8 cellular contexts compared by ENCODE assay signal in the genomic region with DNA sequence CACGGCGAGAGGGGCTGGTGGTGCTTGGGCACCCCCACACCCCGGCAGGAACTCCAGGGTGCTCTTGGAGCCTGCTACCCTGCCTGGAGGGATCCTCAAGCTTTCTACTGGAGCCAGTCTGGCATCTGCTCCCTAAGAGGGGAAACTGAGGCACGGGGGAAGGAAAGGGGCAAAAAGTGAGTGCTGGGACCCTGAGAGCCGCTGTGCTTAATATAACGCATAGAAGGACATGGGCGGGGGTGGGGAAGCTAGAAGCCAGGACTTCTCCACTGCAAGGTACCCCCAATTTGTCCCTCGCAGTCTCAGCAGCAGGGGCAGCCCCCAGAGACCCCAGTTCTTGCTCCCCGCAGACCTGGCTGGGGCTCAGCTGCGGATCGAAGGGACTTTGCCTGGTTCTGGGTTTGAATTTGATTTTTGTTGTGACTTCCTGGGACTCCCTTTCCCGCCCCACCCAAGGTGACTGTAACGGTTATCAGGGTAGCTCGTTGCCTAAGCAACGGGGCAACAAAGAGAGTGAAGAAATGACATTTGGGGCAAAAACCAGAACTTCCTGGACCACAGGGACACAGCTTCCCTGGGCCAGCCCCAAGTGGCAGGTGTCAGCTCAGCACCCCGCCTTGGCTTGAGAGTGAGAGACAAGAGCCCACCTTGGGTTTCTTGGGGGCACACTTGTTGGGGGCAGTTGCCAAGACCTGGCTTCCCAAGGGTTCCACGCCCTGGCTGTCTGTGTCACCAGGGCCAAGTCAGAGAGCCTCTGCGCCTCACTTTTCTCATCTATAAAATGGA. TPM values are rescaled to one million over a fixed set of nuclear protein-coding genes. Genes with fewer than 3 reads are reported as not detected.
DNase-seq lines count a peak whose midpoint lies in the region; ATAC-seq and TF ChIP-seq lines count a peak whose summit lies in the region.

No MANE protein-coding gene starts in this region.

- no peaks in the 10 kb centered on the region for H3K27me3 ChIP-seq in thyroid gland

- H3K4me1 ChIP-seq in mucosa of descending colon (ENCODE audit: low read depth) (peaks cover 26% of the 10 kb centered on the region), thyroid gland (peaks cover 18 to 33% of the 10 kb centered on the region in 2 donors)

- H3K36me3 ChIP-seq in mucosa of descending colon (ENCODE audit: low read depth) = no peaks in the 10 kb centered on the region
- no peaks in the 10 kb centered on the region for H3K36me3 ChIP-seq in thyroid gland

- H3K9me3 ChIP-seq in mucosa of descending colon (no peaks in the 10 kb centered on the region), thyroid gland (no peaks in the 10 kb centered on the region)

- DNase-seq in A172 (ENCODE audit: low spot score) (peak; percentile 54), mucosa of descending colon (peak; percentile 72 to 78 (median 78)), thyroid gland (no peak), NCI-H2081 (lab: John Stamatoyannopoulos, UW) (no peak), SK-N-DZ (ENCODE audit: low spot score) (no peak)

- ATAC-seq in HG03175 (IDR thresholded peaks at IDR 0.05; ENCODE audit: unreplicated experiment) (peak; percentile 28), mucosa of descending colon (peak; percentile 70)

- H3K27ac ChIP-seq in cingulate gyrus (ENCODE audit: low read depth, low read length) (peak overlapping the region; percentile 60), thyroid gland (peak overlapping the region; percentile 81 to 88 (median 82))

- intact Hi-C loops in mucosa of descending colon (cut with DNase I, micrococcal nuclease) = no loop called here
- intact Hi-C loops in thyroid gland (cut with DNase I) = no loop called here

- H3K4me3 ChIP-seq in WI38 (ENCODE audit: low read depth, low read length) (peak overlapping the region; percentile 67), mucosa of descending colon (peak overlapping the region; percentile 70), thyroid gland (replicated peaks in 1 of 3) (peak overlapping the region; percentile 5 to 62 (median 51))

- TF ChIP-seq POLR2A in thyroid gland (IDR thresholded peaks at IDR 0.05) = no peak

- no peak for TF ChIP-seq CTCF in WI38 (IDR thresholded peaks at IDR 0.05; ENCODE audit: low read depth, low read length)
- no peak for TF ChIP-seq CTCF in mucosa of descending colon (IDR thresholded peaks at IDR 0.05)
- no peak for TF ChIP-seq CTCF in thyroid gland (IDR thresholded peaks at IDR 0.05)

- WGBS in thyroid gland, 2 donors = 14 to 34% methylated on average over 14 to 18 of the region's 18 CpGs

RNA-seq across cellular contexts. Expression of gene ADGRE5, which starts 0.6 kb away (rescaled TPM):
- total RNA-seq in A172 (2014; rRNA removed; shearing (Covaris generic)) = 72.8 and 74.8 TPM in 2 replicates
- total RNA-seq in mucosa of descending colon = 100 to 1,000 TPM in 2 of 3 donors, 10 to 100 TPM in 1; 92.7 to 130 (median 127) TPM
- 10 to 100 TPM; 35.7 to 63.4 (median 37.8) TPM for total RNA-seq in thyroid gland
- not detected in 2 replicates for polyA plus RNA-seq in SK-N-DZ (2014; cell fraction: cytosol; rRNA removed)
- 0.24 and 0.45 TPM in 2 replicates for polyA plus RNA-seq in SK-N-DZ (2014; cell fraction: nucleus; rRNA removed)

RNA-seq across cellular contexts. Expression of gene DDX39A, which starts 37.3 kb away (rescaled TPM):
- 312 and 320 TPM in 2 replicates for total RNA-seq in A172 (2014; rRNA removed; shearing (Covaris generic))
- 10 to 100 TPM; 56.9 to 85.5 (median 66.5) TPM for total RNA-seq in mucosa of descending colon
- total RNA-seq in thyroid gland = 10 to 100 TPM; 53.3 to 89.7 (median 59.7) TPM
- polyA plus RNA-seq in SK-N-DZ (2014; cell fraction: cytosol; rRNA removed) = 135 and 143 TPM in 2 replicates
- polyA plus RNA-seq in SK-N-DZ (2014; cell fraction: nucleus; rRNA removed) = 628 and 731 TPM in 2 replicates

RNA-seq across cellular contexts. Expression of gene PKN1, which starts 51.2 kb away (rescaled TPM):
- 181 and 208 TPM in 2 replicates for total RNA-seq in A172 (2014; rRNA removed; shearing (Covaris generic))
- total RNA-seq in mucosa of descending colon (100 to 1,000 TPM in 1 of 3 donors, 10 to 100 TPM in 2; 30.1 to 117 (median 42.0) TPM), thyroid gland (10 to 100 TPM; 66.5 to 79.8 (median 74.2) TPM)
- 54.2 and 66.3 TPM in 2 replicates for polyA plus RNA-seq in SK-N-DZ (2014; cell fraction: cytosol; rRNA removed)
- 72.5 and 88.8 TPM in 2 replicates for polyA plus RNA-seq in SK-N-DZ (2014; cell fraction: nucleus; rRNA removed)

Comparison
In these comparisons a context has a peak if more than half of its experiments do, and no peak if none do; other contexts are left out.
1. DNase-seq: peak in A172 (single experiment) and mucosa of descending colon (3 of 3); none in thyroid gland (0 of 2), NCI-H2081 (0 of 2) and SK-N-DZ (single experiment).
2. Peak in every context shown above with its lines, with median percentiles within 50 percentile points of each other: H3K4me3 ChIP-seq.